ENCODE assay signal across 12 cellular contexts in the genomic region with DNA sequence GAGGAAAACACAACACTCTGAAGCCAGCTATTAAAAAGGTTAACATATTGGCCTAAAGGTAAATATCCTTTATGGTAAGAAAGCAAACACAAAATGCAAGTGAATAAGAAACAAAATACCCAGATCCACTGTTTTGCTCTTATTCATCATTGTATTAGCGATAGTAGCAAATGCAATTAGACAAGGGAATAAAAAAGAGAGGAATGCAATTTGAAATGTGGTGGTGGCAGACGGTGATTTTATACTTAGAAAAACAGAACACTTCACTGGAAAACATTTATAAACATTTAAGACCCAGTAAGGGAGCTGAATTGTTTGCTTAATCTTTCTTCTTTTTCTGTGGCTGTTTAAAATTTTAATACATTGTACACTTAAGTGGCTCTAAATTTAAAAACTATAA. TPM values are rescaled to one million over a fixed set of nuclear protein-coding genes. Genes with fewer than 3 reads are reported as not detected.
"Had no signal": no experiment of that assay in that cellular context is flagged by ENCODE, and none has a peak within 500 bp of the region (broad histone marks: within the 10 kb centered on the region; RNA-seq: fewer than 3 reads in every experiment).

No MANE protein-coding gene starts in this region.

- H3K4me2 ChIP-seq: GM23338 had no signal

- H3K4me3 ChIP-seq: GM23248, GM23338, HAP-1 had no signal

- H3K27ac Mint-ChIP-seq: GM23338, H9, HFFc6 had no signal

- H2AFZ ChIP-seq: GM23248, GM23338 had no signal

- DNase-seq: GM23248, GOT3, H7, H9, HCEC 1CT, HFFc6 had no signal

- H3K9ac ChIP-seq: GM23248 had no signal

- H3K9me3 ChIP-seq: HAP-1 had no signal

- H3K27ac ChIP-seq: GM23248 had no signal

- H3K4me3 Mint-ChIP-seq: GM23338, H9, HFFc6 had no signal

- FAIRE-seq: H1, H54 had no signal

- H3K36me3 ChIP-seq: HAP-1 had no signal

- ATAC-seq: GM23338, HCT116 had no signal

- H3K4me1 ChIP-seq: HAP-1 had no signal

- H3K4me1 Mint-ChIP-seq: GM23338, H9 had no signal

RNA-seq across cellular contexts. Expression of a gene that starts 17.2 kb away (rescaled TPM):
- total RNA-seq: GM23248, GM23338, H1, H7, H9, HFFc6 had no signal
- polyA plus RNA-seq: GM23248, GM23338, H1 had no signal

RNA-seq across cellular contexts. Expression of a gene that starts 19.2 kb away (rescaled TPM):
- total RNA-seq: GM23248, GM23338, H1, H7, H9, HFFc6 had no signal
- polyA plus RNA-seq: GM23248, GM23338, H1 had no signal

RNA-seq across cellular contexts. Expression of a gene that starts 33.7 kb away (rescaled TPM):
- total RNA-seq: GM23248, GM23338, H1, H4, H7, H9, HFFc6 had no signal
- polyA plus RNA-seq: GM23248, GM23338, H1 had no signal
